17 cellular contexts compared by ENCODE assay signal in genomic region chr1:206502813-206503212, GRCh38.
"Had no signal": no experiment of that assay in that cellular context is flagged by ENCODE, and none has a peak within 500 bp of the region (broad histone marks: within the 10 kb centered on the region; RNA-seq: fewer than 3 reads in every experiment).

No MANE protein-coding gene starts in this region.

- H3K9me3 ChIP-seq: lower lobe of right lung, sigmoid colon, testis had no signal

- H3K9me3 Mint-ChIP-seq: activated naive CD4-positive, alpha-beta T cell treated with anti-CD3 and anti-CD28 coated beads, Interleukin-2, amount 50 U/mL, for 24 hours; activated T-cell treated with anti-CD3 and anti-CD28 coated beads, Interleukin-2, amount 50 U/mL, for 24 hours; immature natural killer cell; naive thymus-derived CD4-positive, alpha-beta T cell; stimulated activated naive CD8-positive, alpha-beta T cell treated with anti-CD3 and anti-CD28 coated beads, Interleukin-15, amount 100 ng/mL, for 72 hours; T-helper 1 cell treated with Interleukin-12 subunit alpha and Interleukin-12 subunit beta and Interleukin-4 antibody, amounts not matched to agents 30 μg/mL and 1 μg/mL, for 36 hours had no signal

- H3K27ac ChIP-seq: brain microvascular endothelial cell, foreskin keratinocyte, testis had no signal

- DNase-seq: activated effector memory CD4-positive, alpha-beta T cell treated with Interleukin-2 at 50 U/mL for 16 hours; activated T-cell treated with anti-CD3 and anti-CD28 coated beads, Interleukin-2, amount 50 U/mL, for 24 hours; amygdala; brain microvascular endothelial cell; dorsolateral prefrontal cortex; foreskin keratinocyte; immature natural killer cell; lower lobe of right lung; naive thymus-derived CD4-positive, alpha-beta T cell; nucleus accumbens; sigmoid colon; stimulated activated CD4-positive, alpha-beta T cell treated with anti-CD3 and anti-CD28 coated beads, Interleukin-4, amount 100 ng/mL, for 24 hours; stimulated activated naive CD8-positive, alpha-beta T cell treated with anti-CD3 and anti-CD28 coated beads, Interleukin-15, amount 100 ng/mL, for 72 hours; testis had no signal

- H3K36me3 Mint-ChIP-seq: activated naive CD4-positive, alpha-beta T cell treated with anti-CD3 and anti-CD28 coated beads, Interleukin-2, amount 50 U/mL, for 24 hours had no signal

- H3K27me3 Mint-ChIP-seq: activated naive CD4-positive, alpha-beta T cell treated with anti-CD3 and anti-CD28 coated beads, Interleukin-2, amount 50 U/mL, for 24 hours had no signal

- ATAC-seq: activated CD4-positive, CD25-positive, alpha-beta regulatory T cell treated with anti-CD3 and anti-CD28 coated beads, Interleukin-2, amount 50 U/mL, for 24 hours; foreskin keratinocyte; lower lobe of right lung; naive thymus-derived CD4-positive, alpha-beta T cell; stimulated activated naive CD8-positive, alpha-beta T cell treated with anti-CD3 and anti-CD28 coated beads, Interleukin-15, amount 100 ng/mL, for 72 hours had no signal

- H3K27ac Mint-ChIP-seq: stimulated activated naive CD8-positive, alpha-beta T cell treated with anti-CD3 and anti-CD28 coated beads, Interleukin-15, amount 100 ng/mL, for 72 hours; T-helper 1 cell treated with Interleukin-12 subunit alpha and Interleukin-12 subunit beta and Interleukin-4 antibody, amounts not matched to agents 30 μg/mL and 1 μg/mL, for 36 hours had no signal

- H3K4me3 Mint-ChIP-seq: activated naive CD4-positive, alpha-beta T cell treated with anti-CD3 and anti-CD28 coated beads, Interleukin-2, amount 50 U/mL, for 24 hours; activated T-cell treated with anti-CD3 and anti-CD28 coated beads, Interleukin-2, amount 50 U/mL, for 24 hours; naive thymus-derived CD4-positive, alpha-beta T cell; T-helper 1 cell treated with Interleukin-12 subunit alpha and Interleukin-12 subunit beta and Interleukin-4 antibody, amounts not matched to agents 30 μg/mL and 1 μg/mL, for 36 hours had no signal

- H3K36me3 ChIP-seq: lower lobe of right lung, sigmoid colon had no signal

- H3K4me3 ChIP-seq: dorsolateral prefrontal cortex, lower lobe of right lung, sigmoid colon, testis had no signal

- H3K27me3 ChIP-seq: foreskin keratinocyte, testis had no signal

- H3K4me1 ChIP-seq: testis had no signal
